1 cellular context compared by ENCODE assay signal in genomic region chr1:220267630-220268029, GRCh38.
A peak's percentile ranks its signal among the peaks of the same experiment; 100 is the strongest.
TF ChIP-seq lines count a peak whose summit lies in the region.

No MANE protein-coding gene starts in this region.

TF ChIP-seq in K562, 482 proteins besides CTCF, POLR2A, EP300 and RAD21:
- TF ChIP-seq ARID2 (IDR thresholded peaks at IDR 0.05) = no peak
- TF ChIP-seq NFE2 (IDR thresholded peaks at IDR 0.05; ENCODE audit: low read depth) = peak; percentile 86
- no peak for TF ChIP-seq MEIS2 (IDR thresholded peaks at IDR 0.05; ENCODE audit: partially characterized antibody)
- peak; percentile 84 for TF ChIP-seq C11orf30 (IDR thresholded peaks at IDR 0.05; ENCODE audit: low read depth)
- TF ChIP-seq STAG1 (CRISPR knock-in tag; IDR thresholded peaks at IDR 0.05; ENCODE audit: borderline replicate concordance) = no peak
- TF ChIP-seq MAFF (IDR thresholded peaks at IDR 0.05; ENCODE audit: low read length) = peak; percentile 48; the same call in 1 of the 2 replicates
- TF ChIP-seq, protein P1, sequence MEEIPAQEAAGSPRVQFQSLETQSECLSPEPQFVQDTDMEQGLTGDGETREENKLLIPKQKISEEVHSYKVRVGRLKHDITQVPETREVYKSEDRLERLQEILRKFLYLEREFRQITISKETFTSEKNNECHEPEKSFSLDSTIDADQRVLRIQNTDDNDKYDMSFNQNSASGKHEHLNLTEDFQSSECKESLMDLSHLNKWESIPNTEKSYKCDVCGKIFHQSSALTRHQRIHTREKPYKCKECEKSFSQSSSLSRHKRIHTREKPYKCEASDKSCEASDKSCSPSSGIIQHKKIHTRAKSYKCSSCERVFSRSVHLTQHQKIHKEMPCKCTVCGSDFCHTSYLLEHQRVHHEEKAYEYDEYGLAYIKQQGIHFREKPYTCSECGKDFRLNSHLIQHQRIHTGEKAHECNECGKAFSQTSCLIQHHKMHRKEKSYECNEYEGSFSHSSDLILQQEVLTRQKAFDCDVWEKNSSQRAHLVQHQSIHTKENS (CRISPR knock-in tag; IDR thresholded peaks at IDR 0.05) = no peak
- no peak for TF ChIP-seq CBX5 (IDR thresholded peaks at IDR 0.05; ENCODE audit: borderline replicate concordance, low read depth)
- TF ChIP-seq, protein P2, sequence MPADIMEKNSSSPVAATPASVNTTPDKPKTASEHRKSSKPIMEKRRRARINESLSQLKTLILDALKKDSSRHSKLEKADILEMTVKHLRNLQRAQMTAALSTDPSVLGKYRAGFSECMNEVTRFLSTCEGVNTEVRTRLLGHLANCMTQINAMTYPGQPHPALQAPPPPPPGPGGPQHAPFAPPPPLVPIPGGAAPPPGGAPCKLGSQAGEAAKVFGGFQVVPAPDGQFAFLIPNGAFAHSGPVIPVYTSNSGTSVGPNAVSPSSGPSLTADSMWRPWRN (IDR thresholded peaks at IDR 0.05; ENCODE audit: low read depth) = no peak
- TF ChIP-seq SIN3B (IDR thresholded peaks at IDR 0.05; ENCODE audit: low read depth) = no peak
- TF ChIP-seq ZNF316 (IDR thresholded peaks at IDR 0.05) = peak; percentile 91
- no peak for TF ChIP-seq TAF9B (IDR thresholded peaks at IDR 0.05; ENCODE audit: partially characterized antibody)
- TF ChIP-seq MAFK (IDR thresholded peaks at IDR 0.05; ENCODE audit: low read length) = peak; percentile 35; the same call in 1 of the 2 replicates
- TF ChIP-seq NFIC (IDR thresholded peaks at IDR 0.05) = no peak
- TF ChIP-seq MAX (CRISPR knock-in tag; IDR thresholded peaks at IDR 0.05) = no peak
- TF ChIP-seq ZNF551 (CRISPR knock-in tag; IDR thresholded peaks at IDR 0.05) = no peak
- no peak for TF ChIP-seq HMGN3 (IDR thresholded peaks at IDR 0.05; ENCODE audit: borderline replicate concordance, extremely low read depth, insufficient read length, low read depth, low read length)
- peak; percentile 61 for TF ChIP-seq NFE2L1 (tag; IDR thresholded peaks at IDR 0.05; ENCODE audit: borderline replicate concordance, low read depth)
- no peak for TF ChIP-seq HNRNPH1 (optimal IDR thresholded peaks at IDR 0.05; ENCODE audit: low read depth, low read length)
- peak; percentile 83 for TF ChIP-seq MAFG (tag; conservative IDR thresholded peaks at IDR 0.05)
- TF ChIP-seq CTBP1 (IDR thresholded peaks at IDR 0.05; ENCODE audit: borderline replicate concordance) = no peak
- TF ChIP-seq BACH1 (tag; IDR thresholded peaks at IDR 0.05) = peak; percentile 57; the same call in 1 of the 2 replicates
- no peak for TF ChIP-seq PTRF (tag; IDR thresholded peaks at IDR 0.05)
- TF ChIP-seq BRD9 (IDR thresholded peaks at IDR 0.05; ENCODE audit: low read depth, partially characterized antibody) = no peak
- no peak for TF ChIP-seq CCAR2 (IDR thresholded peaks at IDR 0.05; ENCODE audit: low read depth, low read length)
TF ChIP-seq in K562: peak in this region for 8.
